1 cellular context compared by ENCODE assay signal in the genomic region with DNA sequence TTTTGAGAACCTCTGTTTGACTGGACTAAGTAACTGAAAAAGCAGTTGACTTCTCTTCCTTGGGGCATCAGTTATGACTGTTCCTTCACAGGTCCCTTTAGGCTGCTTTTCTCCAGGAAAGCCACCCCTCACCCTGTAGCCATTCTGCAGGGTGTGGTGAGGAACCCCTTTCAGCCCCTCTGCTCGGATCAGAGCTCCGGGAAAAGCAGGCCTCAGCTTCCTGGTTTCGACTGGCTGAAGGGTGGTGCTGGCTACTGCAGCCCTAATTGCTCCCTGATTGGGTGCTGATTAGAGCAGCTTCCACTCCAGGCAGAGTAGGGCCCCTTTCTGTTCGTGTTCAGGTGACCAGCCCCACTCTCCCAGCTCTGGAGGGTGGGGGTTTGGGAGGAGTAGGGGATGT. TPM values are rescaled to one million over a fixed set of nuclear protein-coding genes. Genes with fewer than 3 reads are reported as not detected.
"Had no signal": no experiment of that assay in that cellular context is flagged by ENCODE, and none has a peak within 500 bp of the region (broad histone marks: within the 10 kb centered on the region; RNA-seq: fewer than 3 reads in every experiment).

No MANE protein-coding gene starts in this region.

RNA-seq across cellular contexts. Expression of gene SAXO2, which starts 36.8 kb away (rescaled TPM):
- total RNA-seq: ascending aorta had no signal
